ENCODE assay signal across 8 cellular contexts in the genomic region with DNA sequence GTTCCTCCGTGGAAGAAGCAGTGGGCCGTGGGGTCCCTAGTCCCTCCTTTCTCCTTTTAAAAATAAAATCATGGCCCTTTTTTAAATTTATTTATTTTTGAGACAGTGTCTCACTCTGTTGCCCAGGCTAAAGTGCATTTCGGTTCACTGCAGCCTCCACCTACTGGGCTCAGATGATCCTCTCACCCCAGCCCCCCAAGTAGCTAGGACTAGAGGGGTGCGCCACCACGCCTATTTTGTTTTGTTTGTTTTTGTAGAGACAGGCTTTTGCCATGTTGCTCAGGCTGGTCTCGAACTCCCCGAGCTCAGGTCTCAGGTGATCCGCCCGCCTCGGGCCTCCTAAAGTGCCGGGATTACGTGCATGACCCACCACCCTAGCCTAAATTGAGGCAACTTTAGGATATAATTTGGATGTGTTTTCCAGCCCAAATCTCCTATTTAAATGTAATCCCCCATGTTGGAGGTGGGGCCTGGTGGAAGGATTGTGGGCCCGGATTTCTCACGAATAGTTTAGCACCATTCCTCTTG. TPM values are rescaled to one million over a fixed set of nuclear protein-coding genes. Genes with fewer than 3 reads are reported as not detected.
DNase-seq lines count a peak whose midpoint lies in the region; ATAC-seq and TF ChIP-seq lines count a peak whose summit lies in the region.

No MANE protein-coding gene starts in this region.

- no TSS peak for BruUV-seq in PC-3 (replicated peaks; lab: Mats Ljungman, UMichigan)

- peaks cover 11% of the 10 kb centered on the region; the same call in 1 of the 2 replicates for H3K9me3 ChIP-seq in PC-3 (ENCODE audit: low read length)
- H3K9me3 ChIP-seq in effector memory CD4-positive, alpha-beta T cell (ENCODE audit: control insufficient read depth, low read length), result no peaks in the 10 kb centered on the region
- no peaks in the 10 kb centered on the region for H3K9me3 ChIP-seq in prostate gland

- H4K20me1 ChIP-seq in PC-3 (ENCODE audit: low read length), result no peaks in the 10 kb centered on the region

- DNase-seq in ELR (ENCODE audit: low read depth) (peak; percentile 6), PC-3 (no peak), prostate gland (ENCODE audit: low spot score) (no peak), NCI-H1048 (lab: John Stamatoyannopoulos, UW) (no peak), GM13977 (ENCODE audit: low spot score) (no peak), NOMO-1 treated with dmso at 0.1 percent for 144 hours (lab: John Stamatoyannopoulos, UW; ENCODE audit: unreplicated experiment) (no peak)
- no peak for DNase-seq in effector memory CD4-positive, alpha-beta T cell

- peaks cover 33% of the 10 kb centered on the region for H3K79me2 ChIP-seq in PC-3 (ENCODE audit: low read length)

- H3K4me3 ChIP-seq in PC-3 (ENCODE audit: low read length) (peak overlapping the region; percentile 82), prostate gland (peak overlapping the region; percentile 56 to 63)
- H3K4me3 ChIP-seq in effector memory CD4-positive, alpha-beta T cell (ENCODE audit: insufficient read depth, low read depth, low read length, poor library complexity, severe bottlenecking), result peak overlapping the region; percentile 92

- H3K27ac ChIP-seq in PC-3 (ENCODE audit: low read length) (no peak overlapping the region; the same call in 1 of the 2 replicates), prostate gland (peak overlapping the region; percentile 66 to 78)
- H3K27ac ChIP-seq in effector memory CD4-positive, alpha-beta T cell (ENCODE audit: insufficient read depth, low read length, poor library complexity, severe bottlenecking), result peak overlapping the region; percentile 61

- intact Hi-C loops in PC-3 (cut with micrococcal nuclease), result no loop called here
- intact Hi-C loops in prostate gland (cut with DNase I), result loop anchor here (5.0 to 10.0 kb wide), 2 partner anchors 243 to 350 kb away; a partner anchor contains a TSS

- ATAC-seq in PC-3 (no peak), GM21447 (IDR thresholded peaks at IDR 0.05; ENCODE audit: unreplicated experiment) (no peak)

- no peak for TF ChIP-seq POLR2A in prostate gland (IDR thresholded peaks at IDR 0.05)

- no peaks in the 10 kb centered on the region for H3F3A ChIP-seq in PC-3 (ENCODE audit: low read length, unreplicated experiment)

- in situ Hi-C loops in GM13977 (cut with MboI; ENCODE audit: low pct_unique_long_range_greater_than_20kb, low sequenced_read_pairs, unreplicated experiment), result loop anchor here (25.0 kb wide), 1 partner anchor 598 kb away; a partner anchor contains a TSS

- H3K4me1 ChIP-seq in PC-3 (ENCODE audit: insufficient read depth, low read length) (0 out of 2 replicates have a peak, but pooled peaks cover 5% of the 10 kb centered on the region), prostate gland (replicated peaks) (no peaks in the 10 kb centered on the region)
- H3K4me1 ChIP-seq in effector memory CD4-positive, alpha-beta T cell (ENCODE audit: control insufficient read depth, insufficient read depth, low read length, poor library complexity, severe bottlenecking), result peaks cover 6% of the 10 kb centered on the region

- CTCF ChIA-PET in PC-3 (lab: Charles Lee), result interaction anchor here (0.7 kb wide), 1 partner anchor 388 kb away, joined by 3 read pairs; no protein-coding TSS in a partner anchor

- TF ChIP-seq CTCF in PC-3 (conservative IDR thresholded peaks at IDR 0.05; ENCODE audit: low read depth, low read length) (no peak), prostate gland (IDR thresholded peaks at IDR 0.05) (no peak), GM13977 (IDR thresholded peaks at IDR 0.05; ENCODE audit: extremely low read depth, insufficient read depth, missing control alignments) (no peak)

- no peaks in the 10 kb centered on the region for H3K9me2 ChIP-seq in PC-3 (replicated peaks; ENCODE audit: low read length)

- H3K9ac ChIP-seq in PC-3 (ENCODE audit: low read length), result peak overlapping the region; percentile 84

- H3K27me3 ChIP-seq in PC-3 (ENCODE audit: low read length) (no peaks in the 10 kb centered on the region), prostate gland (replicated peaks; ENCODE audit: insufficient read depth) (no peaks in the 10 kb centered on the region)
- H3K27me3 ChIP-seq in effector memory CD4-positive, alpha-beta T cell (replicated peaks; ENCODE audit: control insufficient read depth, insufficient read depth, low read length, poor library complexity, severe bottlenecking), result no peaks in the 10 kb centered on the region

- POLR2A ChIA-PET in PC-3 (lab: Charles Lee; ENCODE audit: unreplicated experiment), result no interaction called here

- peaks cover 25% of the 10 kb centered on the region for H3K36me3 ChIP-seq in PC-3 (ENCODE audit: low read depth, low read length)
- no peaks in the 10 kb centered on the region for H3K36me3 ChIP-seq in effector memory CD4-positive, alpha-beta T cell (ENCODE audit: control insufficient read depth, insufficient read depth, low read length)
- H3K36me3 ChIP-seq in prostate gland, result no peaks in the 10 kb centered on the region

- H3K4me2 ChIP-seq in PC-3 (ENCODE audit: low read length), result peak overlapping the region; percentile 77

- 15% methylated on average over 14 of the region's 14 CpGs for WGBS in prostate gland

- peak overlapping the region; percentile 88 for H2AFZ ChIP-seq in PC-3 (ENCODE audit: low read length)

RNA-seq across cellular contexts. Expression of a gene that starts 0.8 kb away (rescaled TPM):
- 2.7 and 10.7 TPM in 2 replicates for total RNA-seq in PC-3 (2014; rRNA removed)
- total RNA-seq in prostate gland, result 10 to 100 TPM; 12.4 to 23.4 TPM
